11 cellular contexts compared by ENCODE assay signal in genomic region chr4:146450524-146450923, GRCh38.
DNase-seq lines count a peak whose midpoint lies in the region; ATAC-seq, FAIRE-seq and TF ChIP-seq lines count a peak whose summit lies in the region.
"Had no signal": no experiment of that assay in that cellular context is flagged by ENCODE, and none has a peak within 500 bp of the region (broad histone marks: within the 10 kb centered on the region; RNA-seq: fewer than 3 reads in every experiment).

No MANE protein-coding gene starts in this region.

- no peak overlapping the region for H3K27ac ChIP-seq in CD8-positive, alpha-beta memory T cell (ENCODE audit: low read depth, low read length)
- H3K27ac ChIP-seq in WERI-Rb-1 (no peak overlapping the region), pancreas (no peak overlapping the region)

- H3K9me3 Mint-ChIP-seq in CD8-positive, alpha-beta memory T cell, result no peaks in the 10 kb centered on the region
- peaks cover 3% of the 10 kb centered on the region for H3K9me3 Mint-ChIP-seq in activated CD8-positive, alpha-beta T cell treated with anti-CD3 and anti-CD28 coated beads for 36 hours

- peaks cover 6 to 10% (median 7%) of the 10 kb centered on the region in 3 donors for H3K36me3 Mint-ChIP-seq in CD8-positive, alpha-beta memory T cell
- peaks cover 19% of the 10 kb centered on the region for H3K36me3 Mint-ChIP-seq in activated CD8-positive, alpha-beta T cell treated with anti-CD3 and anti-CD28 coated beads for 36 hours (ENCODE audit: low read depth)

- TF ChIP-seq CTCF in activated CD8-positive, alpha-beta T cell treated with anti-CD3 and anti-CD28 coated beads for 36 hours (IDR thresholded peaks at IDR 0.05), result no peak
- TF ChIP-seq CTCF in WERI-Rb-1 (IDR thresholded peaks at IDR 0.05; ENCODE audit: low read depth, low read length), result no peak
- TF ChIP-seq CTCF in pancreas (IDR thresholded peaks at IDR 0.05), result no peak

- H3K4me1 ChIP-seq in CD8-positive, alpha-beta memory T cell (ENCODE audit: insufficient read depth, low read length), result no peaks in the 10 kb centered on the region
- no peaks in the 10 kb centered on the region for H3K4me1 ChIP-seq in pancreas

- peak overlapping the region in 6 of 8 donors; percentile 9 to 53 (median 32) for H3K27ac Mint-ChIP-seq in CD8-positive, alpha-beta memory T cell
- peak overlapping the region; percentile 85 for H3K27ac Mint-ChIP-seq in activated CD8-positive, alpha-beta T cell treated with anti-CD3 and anti-CD28 coated beads for 36 hours

- peak; percentile 93 for ATAC-seq in GM19324 (IDR thresholded peaks at IDR 0.05; ENCODE audit: low FRiP score, unreplicated experiment)
- peak; percentile 84 for ATAC-seq in HG02973 (IDR thresholded peaks at IDR 0.05; ENCODE audit: unreplicated experiment)
- peak; percentile 88 for ATAC-seq in activated CD8-positive, alpha-beta T cell treated with anti-CD3 and anti-CD28 coated beads for 36 hours
- no peak for ATAC-seq in pancreas
- ATAC-seq: left cardiac atrium had no signal

- no peak for DNase-seq in CD8-positive, alpha-beta memory T cell
- DNase-seq in activated CD8-positive, alpha-beta T cell treated with anti-CD3 and anti-CD28 coated beads for 36 hours, result peak; percentile 17
- DNase-seq in DMS 273 treated with DMSO at 0.1 percent for 48 hours (lab: John Stamatoyannopoulos, UW) (no peak), WERI-Rb-1 (no peak), pancreas (no peak), ureter (ENCODE audit: low spot score) (no peak)
- DNase-seq: left cardiac atrium, SW 1271 had no signal

- no peaks in the 10 kb centered on the region for H3K9me3 ChIP-seq in CD8-positive, alpha-beta memory T cell (ENCODE audit: low read length)
- H3K9me3 ChIP-seq in WERI-Rb-1 (ENCODE audit: severe bottlenecking), result peaks cover 2% of the 10 kb centered on the region
- H3K9me3 ChIP-seq in pancreas, result no peaks in the 10 kb centered on the region

- H3K4me1 Mint-ChIP-seq in CD8-positive, alpha-beta memory T cell, result peaks cover 33 to 37% (median 35%) of the 10 kb centered on the region in 3 donors
- peaks cover 32% of the 10 kb centered on the region for H3K4me1 Mint-ChIP-seq in activated CD8-positive, alpha-beta T cell treated with anti-CD3 and anti-CD28 coated beads for 36 hours (ENCODE audit: low read depth)

- POLR2A ChIA-PET in CD8-positive, alpha-beta memory T cell (lab: Charles Lee), result no interaction called here
- POLR2A ChIA-PET in activated CD8-positive, alpha-beta T cell treated with anti-CD3 and anti-CD28 coated beads for 36 hours (lab: Charles Lee), result no interaction called here

- H3K36me3 ChIP-seq in CD8-positive, alpha-beta memory T cell (ENCODE audit: insufficient read depth, low read length), result no peaks in the 10 kb centered on the region
- H3K36me3 ChIP-seq in WERI-Rb-1 (no peaks in the 10 kb centered on the region), pancreas (no peaks in the 10 kb centered on the region)

- peak overlapping the region in 6 of 7 donors; percentile 32 to 63 (median 55) for H3K4me3 Mint-ChIP-seq in CD8-positive, alpha-beta memory T cell
- H3K4me3 Mint-ChIP-seq in activated CD8-positive, alpha-beta T cell treated with anti-CD3 and anti-CD28 coated beads for 36 hours, result peak overlapping the region; percentile 53

- H3K27me3 ChIP-seq in CD8-positive, alpha-beta memory T cell (ENCODE audit: insufficient read depth, low read length, poor library complexity, severe bottlenecking), result no peaks in the 10 kb centered on the region
- H3K27me3 ChIP-seq in WERI-Rb-1 (ENCODE audit: insufficient read depth, low read depth, severe bottlenecking) (no peaks in the 10 kb centered on the region), pancreas (no peaks in the 10 kb centered on the region)

- intact Hi-C loops in activated CD8-positive, alpha-beta T cell treated with anti-CD3 and anti-CD28 coated beads for 36 hours (cut with micrococcal nuclease), result no loop called here
- intact Hi-C loops in pancreas (cut with DNase I), result no loop called here

- no peaks in the 10 kb centered on the region for H3K27me3 Mint-ChIP-seq in CD8-positive, alpha-beta memory T cell
- H3K27me3 Mint-ChIP-seq in activated CD8-positive, alpha-beta T cell treated with anti-CD3 and anti-CD28 coated beads for 36 hours, result no peaks in the 10 kb centered on the region

- H3K4me3 ChIP-seq in CD8-positive, alpha-beta memory T cell (ENCODE audit: low read length), result no peak overlapping the region
- H3K4me3 ChIP-seq in WERI-Rb-1 (ENCODE audit: low read depth, low read length), result no peak overlapping the region
- no peak overlapping the region for H3K4me3 ChIP-seq in pancreas

- FAIRE-seq in pancreas (lab: Jason Lieb, UNC), result no peak
- FAIRE-seq: bronchial epithelial cell had no signal

- CTCF ChIA-PET in CD8-positive, alpha-beta memory T cell (lab: Charles Lee), result no interaction called here
- CTCF ChIA-PET in activated CD8-positive, alpha-beta T cell treated with anti-CD3 and anti-CD28 coated beads for 36 hours (lab: Charles Lee), result no interaction called here

Comparison
In these comparisons a context has a peak if more than half of its experiments do, and no peak if none do; other contexts are left out.
1. ATAC-seq: peak in GM19324 (single experiment), HG02973 (single experiment) and activated CD8-positive, alpha-beta T cell treated with anti-CD3 and anti-CD28 coated beads for 36 hours (single experiment); none in pancreas (0 of 4).